In genomic region chr16:56931769-56932587, GRCh38 we compare ENCODE assay signal across 1 cellular context.
TF ChIP-seq lines count a peak whose summit lies in the region.

Gene HERPUD1 (plus strand): TSS chr16:56932142. CDS start chr16:56932245, 103 bp downstream.

TF ChIP-seq in HepG2, 621 proteins besides CTCF, POLR2A, EP300 and RAD21 (continued from another document and continues in another):
- TF ChIP-seq FOXO4 (CRISPR knock-in tag; conservative IDR thresholded peaks at IDR 0.05) (no peak), CCAR2 (optimal IDR thresholded peaks at IDR 0.05; ENCODE audit: low read depth, low read length) (no peak), PHF21A (CRISPR knock-in tag; IDR thresholded peaks at IDR 0.05) (peak; percentile 88), IKZF4 (CRISPR knock-in tag; IDR thresholded peaks at IDR 0.05; ENCODE audit: borderline replicate concordance, low read depth, not compliant biosample characterization) (peak; percentile 59), MXI1 (IDR thresholded peaks at IDR 0.05; ENCODE audit: borderline replicate concordance, low read depth, low read length) (peak; percentile 78; the same call in 2 of the 3 replicates), DZIP1 (CRISPR knock-in tag; IDR thresholded peaks at IDR 0.05) (peak; percentile 81; the same call in 1 of the 2 replicates), POLR2AphosphoS5 (IDR thresholded peaks at IDR 0.05; ENCODE audit: low read depth, low read length) (peak; percentile 99), ZNF230 (CRISPR knock-in tag; IDR thresholded peaks at IDR 0.05) (peak; percentile 63; the same call in 1 of the 2 replicates), DBP (CRISPR knock-in tag; IDR thresholded peaks at IDR 0.05; ENCODE audit: not compliant biosample characterization) (peak; percentile 4), KAT8 (CRISPR knock-in tag; IDR thresholded peaks at IDR 0.05) (peak; percentile 94), SAP130 (CRISPR knock-in tag; IDR thresholded peaks at IDR 0.05; ENCODE audit: low read depth) (peak; percentile 92), ZNF552 (CRISPR knock-in tag; IDR thresholded peaks at IDR 0.05; ENCODE audit: borderline replicate concordance) (no peak), KDM5A (IDR thresholded peaks at IDR 0.05; ENCODE audit: borderline replicate concordance, low read length) (no peak; the same call in 1 of the 2 replicates), SIN3B (IDR thresholded peaks at IDR 0.05; ENCODE audit: low read length) (no peak; the same call in 1 of the 2 replicates), MZF1 (CRISPR knock-in tag; IDR thresholded peaks at IDR 0.05; ENCODE audit: borderline replicate concordance) (peak; percentile 34; the same call in 1 of the 2 replicates), PHF5A (CRISPR knock-in tag; IDR thresholded peaks at IDR 0.05; ENCODE audit: low read depth, unreplicated experiment) (peak; percentile 86), PCBP2 (optimal IDR thresholded peaks at IDR 0.05; ENCODE audit: low read depth, low read length, poor library complexity, severe bottlenecking) (no peak), MBD4 (IDR thresholded peaks at IDR 0.05; ENCODE audit: borderline replicate concordance, low read length) (no peak), ZNF740 (CRISPR knock-in tag; IDR thresholded peaks at IDR 0.05) (0 out of 2 replicates have a peak, but pooled peaks have one; percentile 24), ZBTB42 (CRISPR knock-in tag; IDR thresholded peaks at IDR 0.05) (no peak; the same call in 1 of the 2 replicates), SMARCC2 (IDR thresholded peaks at IDR 0.05) (no peak), ZNF292 (CRISPR knock-in tag; IDR thresholded peaks at IDR 0.05; ENCODE audit: borderline replicate concordance, low read depth) (no peak; the same call in 1 of the 2 replicates), ZNF766 (CRISPR knock-in tag; IDR thresholded peaks at IDR 0.05; ENCODE audit: borderline replicate concordance) (no peak), ZSCAN31 (CRISPR knock-in tag; IDR thresholded peaks at IDR 0.05; ENCODE audit: low read depth) (peak; percentile 98), ASH2L (IDR thresholded peaks at IDR 0.05; ENCODE audit: insufficient read length, low read depth, low read length) (peak; percentile 76), CHD4 (IDR thresholded peaks at IDR 0.05; ENCODE audit: borderline replicate concordance, low read length) (no peak), EHMT2 (IDR thresholded peaks at IDR 0.05; ENCODE audit: borderline replicate concordance, low read depth, low read length) (no peak), ZNF674 (CRISPR knock-in tag; IDR thresholded peaks at IDR 0.05; ENCODE audit: low read depth) (peak; percentile 97; the same call in 1 of the 2 replicates), ZFY (CRISPR knock-in tag; IDR thresholded peaks at IDR 0.05) (peak; percentile 91), RFX5 (IDR thresholded peaks at IDR 0.05; ENCODE audit: low read depth, low read length) (peak; percentile 15; the same call in 1 of the 2 replicates), CREB1 (IDR thresholded peaks at IDR 0.05) (peak; percentile 93), CREB1 (CRISPR knock-in tag; IDR thresholded peaks at IDR 0.05) (peak; percentile 92), ZNF484 (CRISPR knock-in tag; IDR thresholded peaks at IDR 0.05; ENCODE audit: borderline replicate concordance, low read depth) (no peak), SCMH1 (CRISPR knock-in tag; IDR thresholded peaks at IDR 0.05; ENCODE audit: borderline replicate concordance) (no peak), SIX4 (CRISPR knock-in tag; IDR thresholded peaks at IDR 0.05) (peak; percentile 54), FOXA1 (IDR thresholded peaks at IDR 0.05) (no peak), FOXA1 (CRISPR knock-in tag; IDR thresholded peaks at IDR 0.05) (peak; percentile 56), ZNF639 (CRISPR knock-in tag; conservative IDR thresholded peaks at IDR 0.05) (peak; percentile 77; the same call in 1 of the 2 replicates), ATF7-NPFF (CRISPR knock-in tag; IDR thresholded peaks at IDR 0.05; ENCODE audit: low read depth) (peak; percentile 65; the same call in 1 of the 2 replicates), ZNF513 (CRISPR knock-in tag; conservative IDR thresholded peaks at IDR 0.05) (peak; percentile 65; the same call in 1 of the 2 replicates), ZBTB38 (CRISPR knock-in tag; IDR thresholded peaks at IDR 0.05) (peak; percentile 74)
- TF ChIP-seq, protein P1, sequence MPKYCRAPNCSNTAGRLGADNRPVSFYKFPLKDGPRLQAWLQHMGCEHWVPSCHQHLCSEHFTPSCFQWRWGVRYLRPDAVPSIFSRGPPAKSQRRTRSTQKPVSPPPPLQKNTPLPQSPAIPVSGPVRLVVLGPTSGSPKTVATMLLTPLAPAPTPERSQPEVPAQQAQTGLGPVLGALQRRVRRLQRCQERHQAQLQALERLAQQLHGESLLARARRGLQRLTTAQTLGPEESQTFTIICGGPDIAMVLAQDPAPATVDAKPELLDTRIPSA (CRISPR knock-in tag; IDR thresholded peaks at IDR 0.05; ENCODE audit: borderline replicate concordance) = no peak; the same call in 1 of the 2 replicates
- TF ChIP-seq, protein P2, sequence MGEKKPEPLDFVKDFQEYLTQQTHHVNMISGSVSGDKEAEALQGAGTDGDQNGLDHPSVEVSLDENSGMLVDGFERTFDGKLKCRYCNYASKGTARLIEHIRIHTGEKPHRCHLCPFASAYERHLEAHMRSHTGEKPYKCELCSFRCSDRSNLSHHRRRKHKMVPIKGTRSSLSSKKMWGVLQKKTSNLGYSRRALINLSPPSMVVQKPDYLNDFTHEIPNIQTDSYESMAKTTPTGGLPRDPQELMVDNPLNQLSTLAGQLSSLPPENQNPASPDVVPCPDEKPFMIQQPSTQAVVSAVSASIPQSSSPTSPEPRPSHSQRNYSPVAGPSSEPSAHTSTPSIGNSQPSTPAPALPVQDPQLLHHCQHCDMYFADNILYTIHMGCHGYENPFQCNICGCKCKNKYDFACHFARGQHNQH (CRISPR knock-in tag; IDR thresholded peaks at IDR 0.05) = peak; percentile 85
- TF ChIP-seq, protein P3, sequence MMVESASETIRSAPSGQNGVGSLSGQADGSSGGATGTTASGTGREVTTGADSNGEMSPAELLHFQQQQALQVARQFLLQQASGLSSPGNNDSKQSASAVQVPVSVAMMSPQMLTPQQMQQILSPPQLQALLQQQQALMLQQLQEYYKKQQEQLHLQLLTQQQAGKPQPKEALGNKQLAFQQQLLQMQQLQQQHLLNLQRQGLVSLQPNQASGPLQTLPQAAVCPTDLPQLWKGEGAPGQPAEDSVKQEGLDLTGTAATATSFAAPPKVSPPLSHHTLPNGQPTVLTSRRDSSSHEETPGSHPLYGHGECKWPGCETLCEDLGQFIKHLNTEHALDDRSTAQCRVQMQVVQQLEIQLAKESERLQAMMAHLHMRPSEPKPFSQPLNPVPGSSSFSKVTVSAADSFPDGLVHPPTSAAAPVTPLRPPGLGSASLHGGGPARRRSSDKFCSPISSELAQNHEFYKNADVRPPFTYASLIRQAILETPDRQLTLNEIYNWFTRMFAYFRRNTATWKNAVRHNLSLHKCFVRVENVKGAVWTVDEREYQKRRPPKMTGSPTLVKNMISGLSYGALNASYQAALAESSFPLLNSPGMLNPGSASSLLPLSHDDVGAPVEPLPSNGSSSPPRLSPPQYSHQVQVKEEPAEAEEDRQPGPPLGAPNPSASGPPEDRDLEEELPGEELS (CRISPR knock-in tag; IDR thresholded peaks at IDR 0.05) = peak; percentile 69
- TF ChIP-seq, protein P4, sequence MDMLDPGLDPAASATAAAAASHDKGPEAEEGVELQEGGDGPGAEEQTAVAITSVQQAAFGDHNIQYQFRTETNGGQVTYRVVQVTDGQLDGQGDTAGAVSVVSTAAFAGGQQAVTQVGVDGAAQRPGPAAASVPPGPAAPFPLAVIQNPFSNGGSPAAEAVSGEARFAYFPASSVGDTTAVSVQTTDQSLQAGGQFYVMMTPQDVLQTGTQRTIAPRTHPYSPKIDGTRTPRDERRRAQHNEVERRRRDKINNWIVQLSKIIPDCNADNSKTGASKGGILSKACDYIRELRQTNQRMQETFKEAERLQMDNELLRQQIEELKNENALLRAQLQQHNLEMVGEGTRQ (IDR thresholded peaks at IDR 0.05; ENCODE audit: low read depth, low read length) = peak; percentile 88
- TF ChIP-seq, protein P4 (CRISPR knock-in tag; IDR thresholded peaks at IDR 0.05; ENCODE audit: borderline replicate concordance) = peak; percentile 93
- TF ChIP-seq, protein P5, sequence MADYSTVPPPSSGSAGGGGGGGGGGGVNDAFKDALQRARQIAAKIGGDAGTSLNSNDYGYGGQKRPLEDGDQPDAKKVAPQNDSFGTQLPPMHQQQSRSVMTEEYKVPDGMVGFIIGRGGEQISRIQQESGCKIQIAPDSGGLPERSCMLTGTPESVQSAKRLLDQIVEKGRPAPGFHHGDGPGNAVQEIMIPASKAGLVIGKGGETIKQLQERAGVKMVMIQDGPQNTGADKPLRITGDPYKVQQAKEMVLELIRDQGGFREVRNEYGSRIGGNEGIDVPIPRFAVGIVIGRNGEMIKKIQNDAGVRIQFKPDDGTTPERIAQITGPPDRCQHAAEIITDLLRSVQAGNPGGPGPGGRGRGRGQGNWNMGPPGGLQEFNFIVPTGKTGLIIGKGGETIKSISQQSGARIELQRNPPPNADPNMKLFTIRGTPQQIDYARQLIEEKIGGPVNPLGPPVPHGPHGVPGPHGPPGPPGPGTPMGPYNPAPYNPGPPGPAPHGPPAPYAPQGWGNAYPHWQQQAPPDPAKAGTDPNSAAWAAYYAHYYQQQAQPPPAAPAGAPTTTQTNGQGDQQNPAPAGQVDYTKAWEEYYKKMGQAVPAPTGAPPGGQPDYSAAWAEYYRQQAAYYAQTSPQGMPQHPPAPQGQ (CRISPR knock-in tag; IDR thresholded peaks at IDR 0.05; ENCODE audit: borderline replicate concordance) = no peak; the same call in 1 of the 2 replicates
